ENCODE assay signal across 27 cellular contexts in the genomic region with DNA sequence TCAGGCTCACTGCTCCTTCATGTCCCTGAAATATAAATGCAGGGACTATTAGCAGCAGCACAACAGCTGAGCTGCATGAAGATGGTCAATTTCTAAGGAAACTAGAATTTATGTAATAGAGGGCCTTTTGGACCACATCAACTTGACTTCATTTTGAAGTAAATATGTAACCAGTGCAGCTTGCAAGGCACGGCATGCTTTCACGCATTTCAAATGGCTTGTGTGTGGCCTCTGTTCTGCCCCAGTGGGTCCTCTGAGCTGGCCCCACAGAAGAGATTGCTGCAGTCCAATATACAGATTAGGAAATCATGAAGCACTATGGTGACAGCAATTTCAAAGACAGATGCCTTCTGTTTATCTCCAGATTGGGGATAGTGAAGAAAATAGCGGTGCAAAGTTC.
"Had no signal": no experiment of that assay in that cellular context is flagged by ENCODE, and none has a peak within 500 bp of the region (broad histone marks: within the 10 kb centered on the region; RNA-seq: fewer than 3 reads in every experiment).

No MANE protein-coding gene starts in this region.

- H3K27me3 Mint-ChIP-seq: stimulated activated memory B cell treated with anti-CD40 and anti-IgM and Interleukin-4, amounts not matched to agents 10 μg/mL and 1 μg/mL and 100 μg/mL, for 72 hours; stimulated activated naive CD8-positive, alpha-beta T cell treated with anti-CD3 and anti-CD28 coated beads, Interleukin-15, amount 100 ng/mL, for 72 hours; type B pancreatic cell had no signal

- H3K4me3 ChIP-seq: pancreas, prostate gland, right lobe of liver, skin epidermis, smooth muscle cell, spleen, suprapubic skin, testis, tibial artery, transverse colon, vagina had no signal

- ATAC-seq: naive thymus-derived CD4-positive, alpha-beta T cell; natural killer cell; pancreas; right cardiac atrium; right lobe of liver; stimulated activated memory B cell treated with anti-CD40 and anti-IgM and Interleukin-4, amounts not matched to agents 10 μg/mL and 1 μg/mL and 100 μg/mL, for 72 hours; stimulated activated naive CD8-positive, alpha-beta T cell treated with anti-CD3 and anti-CD28 coated beads, Interleukin-15, amount 100 ng/mL, for 72 hours; stimulated activated naive CD8-positive, alpha-beta T cell treated with anti-CD3 and anti-CD28 coated beads, Interleukin-15, Interleukin-2, amounts not matched to agents 100 U/mL and 50 U/mL, for 24 hours had no signal

- H3K27ac Mint-ChIP-seq: naive thymus-derived CD4-positive, alpha-beta T cell; natural killer cell; stimulated activated memory B cell treated with anti-CD40 and anti-IgM and Interleukin-4, amounts not matched to agents 10 μg/mL and 1 μg/mL and 100 μg/mL, for 72 hours; stimulated activated naive CD8-positive, alpha-beta T cell treated with anti-CD3 and anti-CD28 coated beads, Interleukin-15, amount 100 ng/mL, for 72 hours; type B pancreatic cell had no signal

- H3K9me3 Mint-ChIP-seq: natural killer cell; stimulated activated memory B cell treated with anti-CD40 and anti-IgM and Interleukin-4, amounts not matched to agents 10 μg/mL and 1 μg/mL and 100 μg/mL, for 72 hours; stimulated activated naive CD8-positive, alpha-beta T cell treated with anti-CD3 and anti-CD28 coated beads, Interleukin-15, amount 100 ng/mL, for 72 hours; type B pancreatic cell had no signal

- H3K4me1 ChIP-seq: pancreas, prostate gland, suprapubic skin, vagina had no signal

- H3K27ac ChIP-seq: pancreas, prostate gland, right lobe of liver, skin epidermis, spleen, suprapubic skin, testis, tibial artery, transverse colon, vagina had no signal

- H3K4me1 Mint-ChIP-seq: naive thymus-derived CD4-positive, alpha-beta T cell; natural killer cell; stimulated activated memory B cell treated with anti-CD40 and anti-IgM and Interleukin-4, amounts not matched to agents 10 μg/mL and 1 μg/mL and 100 μg/mL, for 72 hours; stimulated activated naive CD8-positive, alpha-beta T cell treated with anti-CD3 and anti-CD28 coated beads, Interleukin-15, amount 100 ng/mL, for 72 hours had no signal

- H3K4me2 ChIP-seq: smooth muscle cell had no signal

- H3K27me3 ChIP-seq: pancreas, right lobe of liver, spleen, suprapubic skin, testis, tibial artery, transverse colon, vagina had no signal

- H3K36me3 ChIP-seq: pancreas, prostate gland, right lobe of liver, spleen, suprapubic skin, tibial artery, transverse colon, vagina had no signal

- H3K36me3 Mint-ChIP-seq: naive thymus-derived CD4-positive, alpha-beta T cell; natural killer cell; stimulated activated memory B cell treated with anti-CD40 and anti-IgM and Interleukin-4, amounts not matched to agents 10 μg/mL and 1 μg/mL and 100 μg/mL, for 72 hours; type B pancreatic cell had no signal

- DNase-seq: naive thymus-derived CD4-positive, alpha-beta T cell; natural killer cell; nephron progenitor cell; pancreas; right cardiac atrium; right lobe of liver; spleen; stimulated activated CD4-positive, alpha-beta T cell treated with anti-CD3 and anti-CD28 coated beads, Interleukin-12 subunit alpha, Interleukin-12 subunit beta, amount 100 ng/mL, for 4 hours; stimulated activated CD4-positive, alpha-beta T cell treated with anti-CD3 and anti-CD28 coated beads, Interleukin-1b, Interleukin-23, amount 100 ng/mL, for 48 hours; stimulated activated CD4-positive, alpha-beta T cell treated with anti-CD3 and anti-CD28 coated beads, Interleukin-4, amount 100 ng/mL, for 1 hour; stimulated activated CD4-positive, alpha-beta T cell treated with anti-CD3 and anti-CD28 coated beads, Interleukin-4, amount 100 ng/mL, for 4 hours; stimulated activated CD8-positive, alpha-beta memory T cell treated with anti-CD3 and anti-CD28 coated beads, Interleukin-4, amount 100 ng/mL, for 48 hours; stimulated activated naive CD4-positive, alpha-beta T cell; stimulated activated naive CD8-positive, alpha-beta T cell treated with anti-CD3 and anti-CD28 coated beads, Interleukin-15, amount 100 ng/mL, for 72 hours; stimulated activated naive CD8-positive, alpha-beta T cell treated with anti-CD3 and anti-CD28 coated beads, Interleukin-15, Interleukin-2, amounts not matched to agents 100 U/mL and 50 U/mL, for 24 hours; substantia nigra; testis; tibial artery; transverse colon had no signal

- H3K4me3 Mint-ChIP-seq: naive thymus-derived CD4-positive, alpha-beta T cell; natural killer cell; nephron progenitor cell; neural crest cell; stimulated activated memory B cell treated with anti-CD40 and anti-IgM and Interleukin-4, amounts not matched to agents 10 μg/mL and 1 μg/mL and 100 μg/mL, for 72 hours; stimulated activated naive CD8-positive, alpha-beta T cell treated with anti-CD3 and anti-CD28 coated beads, Interleukin-15, amount 100 ng/mL, for 72 hours; type B pancreatic cell had no signal

- H3K9me3 ChIP-seq: pancreas, prostate gland, right lobe of liver, spleen, suprapubic skin, testis, tibial artery, transverse colon, vagina had no signal
